16 cellular contexts compared by ENCODE assay signal in the genomic region with DNA sequence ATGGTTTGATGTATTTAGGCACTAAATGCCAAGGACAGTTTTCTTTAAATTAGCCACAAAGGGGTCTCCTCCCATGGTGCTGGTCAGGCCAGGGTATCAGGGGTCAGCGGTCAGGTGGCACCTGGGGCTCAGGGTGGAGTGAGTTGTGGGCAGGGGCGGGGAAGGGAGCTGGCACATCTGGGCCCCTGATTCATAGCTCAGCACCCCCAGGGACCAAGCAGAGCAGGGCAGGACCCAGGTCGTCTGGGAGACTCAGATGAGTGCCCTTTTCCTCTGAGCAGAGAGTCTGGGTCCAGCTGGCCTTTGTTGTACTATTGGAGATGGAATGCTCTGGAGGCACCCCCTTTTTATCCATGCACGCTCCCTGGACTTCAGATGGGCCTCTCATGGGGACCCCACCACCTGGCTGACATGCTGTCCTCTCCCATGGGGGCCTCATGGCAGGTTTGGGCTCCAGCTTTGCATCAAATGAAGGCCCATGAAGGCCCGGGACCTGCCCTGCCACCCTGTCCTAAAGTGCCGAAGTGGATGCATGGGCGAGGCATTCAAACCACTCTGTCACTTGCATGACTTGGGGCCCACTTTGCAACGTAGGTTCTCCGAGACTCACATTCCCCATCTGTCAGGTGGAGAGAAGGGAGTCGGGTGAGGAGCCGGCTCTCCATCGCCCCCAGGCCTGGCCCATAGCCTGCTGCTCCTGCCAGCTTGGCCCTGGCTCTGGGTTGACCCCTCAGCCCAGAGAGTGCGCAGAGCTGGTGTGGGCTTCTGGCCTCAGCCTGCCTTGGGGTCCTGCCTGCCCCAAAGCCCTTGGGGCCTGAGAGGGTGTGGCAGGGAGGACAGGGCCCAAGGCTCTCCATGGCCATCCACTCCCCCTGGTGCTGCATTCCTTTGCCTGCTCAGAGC.
"Had no signal": no experiment of that assay in that cellular context is flagged by ENCODE, and none has a peak within 500 bp of the region (broad histone marks: within the 10 kb centered on the region; RNA-seq: fewer than 3 reads in every experiment).

No MANE protein-coding gene starts in this region.

- H3K27ac ChIP-seq: gastrocnemius medialis, heart right ventricle, neutrophil, vagina had no signal

- H3K4me1 ChIP-seq: vagina had no signal

- H3K9me3 Mint-ChIP-seq: dendritic cell treated with granulocyte-macrophage colony-stimulating factor and Interleukin-4, amounts not matched to agents 40 ng/mL and 50 ng/mL, for 4 days; nephron progenitor cell; type B pancreatic cell had no signal

- H3K9me3 ChIP-seq: gastrocnemius medialis, heart right ventricle, neutrophil, vagina had no signal

- H3K4me1 Mint-ChIP-seq: naive thymus-derived CD4-positive, alpha-beta T cell had no signal

- H3K4me3 ChIP-seq: gastrocnemius medialis, heart right ventricle, vagina had no signal

- H3K36me3 ChIP-seq: gastrocnemius medialis, heart right ventricle, neutrophil, vagina had no signal

- FAIRE-seq: colon, islet of Langerhans, small intestine had no signal

- H3K36me3 Mint-ChIP-seq: naive thymus-derived CD4-positive, alpha-beta T cell; type B pancreatic cell had no signal

- H3K27ac Mint-ChIP-seq: dendritic cell treated with granulocyte-macrophage colony-stimulating factor and Interleukin-4, amounts not matched to agents 40 ng/mL and 50 ng/mL, for 4 days; naive thymus-derived CD4-positive, alpha-beta T cell; nephron progenitor cell; type B pancreatic cell had no signal

- DNase-seq: gastrocnemius medialis; heart right ventricle; hypothalamus; kidney glomerular epithelial cell; mammary epithelial cell; small intestine; stimulated activated CD4-positive, alpha-beta T cell treated with anti-CD3 and anti-CD28 coated beads, Interleukin-2, amount 100 ng/mL, for 48 hours; stimulated activated naive CD4-positive, alpha-beta T cell treated with Interleukin-2 at 50 U/mL for 16 hours had no signal

- ATAC-seq: gastrocnemius medialis; naive thymus-derived CD4-positive, alpha-beta T cell had no signal

- H3K27me3 ChIP-seq: vagina had no signal

- H3K4me3 Mint-ChIP-seq: dendritic cell treated with granulocyte-macrophage colony-stimulating factor and Interleukin-4, amounts not matched to agents 40 ng/mL and 50 ng/mL, for 4 days; naive thymus-derived CD4-positive, alpha-beta T cell; nephron progenitor cell; type B pancreatic cell had no signal
